ENCODE assay signal across 9 cellular contexts in the genomic region with DNA sequence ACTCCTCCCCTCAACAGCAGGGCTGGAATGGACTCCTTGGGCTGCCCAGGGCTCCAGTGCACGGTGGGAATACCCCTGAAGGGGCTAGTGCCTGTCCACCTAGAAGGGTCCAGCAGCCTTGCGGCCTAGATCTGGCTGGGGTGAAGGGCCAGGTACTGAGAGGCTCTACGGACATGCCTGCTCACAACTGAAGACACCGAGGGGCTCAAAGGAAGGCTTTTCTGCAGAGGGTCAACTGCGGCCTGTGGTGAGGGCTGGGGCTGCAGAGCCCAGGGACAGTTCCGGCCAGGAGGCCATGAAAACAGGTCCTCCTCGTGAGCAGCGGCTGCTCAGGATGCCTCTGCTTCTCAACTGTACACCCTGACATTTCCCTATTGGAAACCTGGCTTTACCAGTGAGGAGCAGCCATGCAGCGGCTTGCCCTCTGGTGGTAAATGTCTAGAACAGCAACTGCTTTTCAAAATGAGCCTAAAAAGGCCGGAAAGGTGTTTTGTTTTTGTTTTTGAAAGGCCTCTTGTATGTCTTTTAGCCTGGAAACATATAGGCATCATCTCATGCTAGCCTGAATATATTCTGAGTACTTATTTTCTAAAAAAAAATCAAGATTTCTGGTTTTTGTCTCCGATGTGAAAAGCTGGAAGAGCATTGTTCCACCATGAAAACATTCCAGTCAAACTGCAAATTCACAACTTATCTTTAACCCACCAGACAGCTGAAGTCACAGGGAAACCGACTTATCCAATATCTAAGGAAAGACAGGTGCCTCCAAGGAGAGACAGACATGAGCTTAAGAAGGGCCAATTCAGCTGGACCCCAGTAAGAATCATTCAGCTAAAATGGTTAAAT.
DNase-seq lines count a peak whose midpoint lies in the region; ATAC-seq and TF ChIP-seq lines count a peak whose summit lies in the region.
"Had no signal": no experiment of that assay in that cellular context is flagged by ENCODE, and none has a peak within 500 bp of the region (broad histone marks: within the 10 kb centered on the region; RNA-seq: fewer than 3 reads in every experiment).

No MANE protein-coding gene starts in this region.

- 49 to 57% methylated on average over 8 to 12 of the region's 12 CpGs for WGBS in testis, 2 donors

- H3K27ac ChIP-seq in HCT116 (ENCODE audit: low read depth, low read length) (peak overlapping the region; percentile 33; the same call in 1 of the 2 replicates), SJCRH30 (no peak overlapping the region), testis (peak overlapping the region in 1 of 2 donors; percentile 31)
- H3K27ac ChIP-seq: BLaER1 had no signal

- H3K36me3 ChIP-seq in HCT116 (ENCODE audit: control insufficient read depth in 1 of 2, insufficient read depth in 2 of 2, low read length in 2 of 2) (no peaks in the 10 kb centered on the region), SJCRH30 (no peaks in the 10 kb centered on the region), kidney epithelial cell (ENCODE audit: control insufficient read depth, insufficient read depth, low read length) (no peaks in the 10 kb centered on the region), testis (ENCODE audit: low read depth, missing control alignments) (no peaks in the 10 kb centered on the region)
- H3K36me3 ChIP-seq: BLaER1 had no signal

- H3K9me2 ChIP-seq in HCT116 (ENCODE audit: insufficient read depth) = no peaks in the 10 kb centered on the region

- no peak overlapping the region for H3K4me3 ChIP-seq in HCT116 (replicated peaks in 1 of 2; ENCODE audit: low read depth in 1 of 2, low read length in 2 of 2)
- H3K4me3 ChIP-seq in SJCRH30 = no peak overlapping the region
- H3K4me3 ChIP-seq in cardiac fibroblast (replicated peaks in 1 of 2; ENCODE audit: low read depth in 2 of 2, low read length in 2 of 2) = no peak overlapping the region
- H3K4me3 ChIP-seq in kidney epithelial cell (ENCODE audit: low read depth, low read length) = no peak overlapping the region
- no peak overlapping the region for H3K4me3 ChIP-seq in testis
- H3K4me3 ChIP-seq: BLaER1 had no signal

- no TSS peak for BruUV-seq in HCT116 (replicated peaks; lab: Mats Ljungman, UMichigan)

- no peak for TF ChIP-seq POLR2A in HCT116 (IDR thresholded peaks at IDR 0.05; ENCODE audit: borderline replicate concordance, extremely low read depth, insufficient read depth, insufficient read length)
- no peak for TF ChIP-seq POLR2A in testis (IDR thresholded peaks at IDR 0.05)

- peak; percentile 51 for ATAC-seq in HCT116
- no peak for ATAC-seq in stimulated activated effector memory CD8-positive, alpha-beta T cell treated with anti-CD3 and anti-CD28 coated beads, Interleukin-12 subunit alpha, Interleukin-12 subunit beta, amount 100 ng/mL, for 72 hours

- RAD21 ChIA-PET in HCT116 (lab: Charles Lee; ENCODE audit: low non-redundant PET in 1 of 2, low total read pairs in 2 of 2, uncharacterized antibody in 2 of 2, unreplicated experiment in 2 of 2) = interaction anchor here in 1 of 2 experiments (1.2 kb wide), 1 partner anchor 49 kb away, joined by 4 read pairs; no protein-coding TSS in a partner anchor

- DNase-seq in DMS 273 (lab: John Stamatoyannopoulos, UW; ENCODE audit: unreplicated experiment) (peak; percentile 70), DMS 273 treated with DMSO at 0.1 percent for 48 hours (lab: John Stamatoyannopoulos, UW) (no peak), HCT116 (ENCODE audit: low read depth, low spot score) (peak; percentile 35), SJCRH30 (peak; percentile 32 to 71), cardiac fibroblast (ENCODE audit: low read depth in 2 of 2) (peak; percentile 74 to 78), kidney epithelial cell (ENCODE audit: low read depth) (no peak), testis (peak; percentile 50)
- no peak for DNase-seq in stimulated activated effector memory CD8-positive, alpha-beta T cell treated with anti-CD3 and anti-CD28 coated beads, Interleukin-12 subunit alpha, Interleukin-12 subunit beta, amount 100 ng/mL, for 72 hours (ENCODE audit: low spot score in 2 of 2)

- TF ChIP-seq CTCF in HCT116 (IDR thresholded peaks at IDR 0.05 in 2 of 3, conservative IDR thresholded peaks at IDR 0.05 in 1 of 3; ENCODE audit: borderline replicate concordance in 1 of 3, insufficient read depth in 1 of 3, low read depth in 2 of 3, low read length in 2 of 3) (peak; percentile 60 to 86 (median 80); a peak in 5 of 6 replicates), cardiac fibroblast (IDR thresholded peaks at IDR 0.05; ENCODE audit: low read depth, low read length) (peak; percentile 93), kidney epithelial cell (IDR thresholded peaks at IDR 0.05; ENCODE audit: insufficient read depth, low read length, poor library complexity, severe bottlenecking) (peak; percentile 86), testis (IDR thresholded peaks at IDR 0.05) (peak; percentile 73 to 94 (median 89))

- H3K4me3 Mint-ChIP-seq in stimulated activated effector memory CD8-positive, alpha-beta T cell treated with anti-CD3 and anti-CD28 coated beads, Interleukin-12 subunit alpha, Interleukin-12 subunit beta, amount 100 ng/mL, for 72 hours = no peak overlapping the region

- no peak overlapping the region for H3K27ac Mint-ChIP-seq in stimulated activated effector memory CD8-positive, alpha-beta T cell treated with anti-CD3 and anti-CD28 coated beads, Interleukin-12 subunit alpha, Interleukin-12 subunit beta, amount 100 ng/mL, for 72 hours

- peak; percentile 52 for TF ChIP-seq RAD21 in HCT116 (IDR thresholded peaks at IDR 0.05; ENCODE audit: low read depth)

- CTCF ChIA-PET in HCT116 (lab: Charles Lee) = interaction anchor here (0.7 to 3.5 kb wide), 6 partner anchors 16 to 276 kb away, joined by 3 to 30 read pairs (median 8); no protein-coding TSS in a partner anchor

- no peak overlapping the region for H3K4me2 ChIP-seq in HCT116 (ENCODE audit: low read length)
- H3K4me2 ChIP-seq: BLaER1 had no signal

- H4K20me1 ChIP-seq in HCT116 (ENCODE audit: insufficient read depth) = no peaks in the 10 kb centered on the region
- H4K20me1 ChIP-seq: BLaER1 had no signal

- peaks cover 1% of the 10 kb centered on the region for H3K36me3 Mint-ChIP-seq in stimulated activated effector memory CD8-positive, alpha-beta T cell treated with anti-CD3 and anti-CD28 coated beads, Interleukin-12 subunit alpha, Interleukin-12 subunit beta, amount 100 ng/mL, for 72 hours

- intact Hi-C loops in HCT116 (cut with micrococcal nuclease) (loop anchor here (2.0 to 10.0 kb wide), 6 partner anchors 125 to 825 kb away; partner anchors contain the start of genes FAN1 and KLF13), testis (cut with DNase I; ENCODE audit: low total_unique reads) (loop anchor here (5.0 to 10.0 kb wide), 3 partner anchors 95 to 495 kb away; partner anchors contain the start of gene MTMR10)

- no peak overlapping the region for H3K9ac ChIP-seq in HCT116 (ENCODE audit: low read length)
- H3K9ac ChIP-seq: BLaER1 had no signal

- no peaks in the 10 kb centered on the region for H3K79me2 ChIP-seq in HCT116 (ENCODE audit: insufficient read depth, low read length)

- peaks cover 16% of the 10 kb centered on the region for H3K9me3 Mint-ChIP-seq in stimulated activated effector memory CD8-positive, alpha-beta T cell treated with anti-CD3 and anti-CD28 coated beads, Interleukin-12 subunit alpha, Interleukin-12 subunit beta, amount 100 ng/mL, for 72 hours

- H3K4me1 ChIP-seq in HCT116 (ENCODE audit: control insufficient read depth in 1 of 2, insufficient read depth in 2 of 2, low read length in 2 of 2) (peaks cover 19 to 21% of the 10 kb centered on the region in 2 experiments), SJCRH30 (no peaks in the 10 kb centered on the region), testis (peaks cover 36% of the 10 kb centered on the region)

- peaks cover 48% of the 10 kb centered on the region for H3K4me1 Mint-ChIP-seq in stimulated activated effector memory CD8-positive, alpha-beta T cell treated with anti-CD3 and anti-CD28 coated beads, Interleukin-12 subunit alpha, Interleukin-12 subunit beta, amount 100 ng/mL, for 72 hours

- H3K9me3 ChIP-seq in HCT116 (ENCODE audit: control insufficient read depth in 1 of 2, insufficient read depth in 1 of 2, low read depth in 1 of 2, low read length in 2 of 2) (no peaks in the 10 kb centered on the region), SJCRH30 (replicated peaks) (0 out of 2 replicates have a peak, but pooled peaks cover 3% of the 10 kb centered on the region), testis (no peaks in the 10 kb centered on the region)

- H2AFZ ChIP-seq in HCT116 (ENCODE audit: low read depth, low read length, poor library complexity, severe bottlenecking) = peak overlapping the region; percentile 1

- H3K27me3 ChIP-seq in HCT116 (ENCODE audit: insufficient read depth, low read length) = no peaks in the 10 kb centered on the region
- H3K27me3 ChIP-seq in SJCRH30 = no peaks in the 10 kb centered on the region
- H3K27me3 ChIP-seq in kidney epithelial cell (ENCODE audit: control insufficient read depth, insufficient read depth, low read length) = peaks cover 17% of the 10 kb centered on the region
- no peaks in the 10 kb centered on the region for H3K27me3 ChIP-seq in testis
- H3K27me3 ChIP-seq: BLaER1 had no signal

- POLR2A ChIA-PET in HCT116 (lab: Charles Lee) = no interaction called here

TF ChIP-seq in HCT116, 20 proteins besides CTCF, POLR2A, EP300 and RAD21 (continues in another document):
- TF ChIP-seq TCF7L2 (IDR thresholded peaks at IDR 0.05; ENCODE audit: borderline replicate concordance, extremely low read depth, insufficient read depth, insufficient read length) = no peak
- TF ChIP-seq SRF (IDR thresholded peaks at IDR 0.05; ENCODE audit: low read depth) = no peak
- no peak for TF ChIP-seq SIN3A (IDR thresholded peaks at IDR 0.05; ENCODE audit: low read depth)
- TF ChIP-seq ZBTB33 (IDR thresholded peaks at IDR 0.05; ENCODE audit: extremely low read depth, insufficient replicate concordance, low read length) = no peak
- TF ChIP-seq EZH2 (IDR thresholded peaks at IDR 0.05) = no peak
- no peak for TF ChIP-seq FOSL1 (IDR thresholded peaks at IDR 0.05; ENCODE audit: low read depth)

Comparison
In these comparisons a context has a peak if more than half of its experiments do, and no peak if none do; other contexts are left out.
1. DNase-seq: peak in DMS 273 (single experiment), HCT116 (single experiment), SJCRH30 (2 of 2), cardiac fibroblast (2 of 2) and testis (single experiment); none in DMS 273 treated with DMSO at 0.1 percent for 48 hours (single experiment), kidney epithelial cell (single experiment) and stimulated activated effector memory CD8-positive, alpha-beta T cell treated with anti-CD3 and anti-CD28 coated beads, Interleukin-12 subunit alpha, Interleukin-12 subunit beta, amount 100 ng/mL, for 72 hours (0 of 2).
2. Peak in every context shown above with its lines, with median percentiles within 50 percentile points of each other: CTCF ChIP-seq.